In genomic region chr15:99921086-99921485, GRCh38 we compare ENCODE assay signal across 28 cellular contexts.
"Had no signal": no experiment of that assay in that cellular context is flagged by ENCODE, and none has a peak within 500 bp of the region (broad histone marks: within the 10 kb centered on the region; RNA-seq: fewer than 3 reads in every experiment).

No MANE protein-coding gene starts in this region.

- DNase-seq: activated CD4-positive, alpha-beta T cell treated with anti-CD3 and anti-CD28 coated beads for 36 hours; activated CD4-positive, alpha-beta T cell treated with anti-CD3 and anti-CD28 coated beads, Interleukin-2, amount 10 ng/mL, durations not matched to agents 7 days and 5 days; activated CD4-positive, alpha-beta T cell treated with anti-CD3 and anti-CD28 coated beads, Interleukin-2, amount 50 U/mL, for 48 hours; activated CD4-positive, CD25-positive, alpha-beta regulatory T cell; activated CD4-positive, CD25-positive, alpha-beta regulatory T cell treated with anti-CD3 and anti-CD28 coated beads, Interleukin-2, amount 50 U/mL, for 72 hours; activated CD8-positive, alpha-beta memory T cell treated with anti-CD3 and anti-CD28 coated beads for 24 hours; activated CD8-positive, alpha-beta T cell treated with anti-CD3 and anti-CD28 coated beads for 36 hours; activated effector memory CD4-positive, alpha-beta T cell treated with Interleukin-2 at 50 U/mL for 16 hours; activated gamma-delta T cell treated with Interleukin-2 at 50 U/mL for 16 hours; activated naive CD4-positive, alpha-beta T cell treated with Interleukin-2 at 50 U/mL for 16 hours; activated naive CD8-positive, alpha-beta T cell treated with anti-CD3 and anti-CD28 coated beads for 36 hours; activated naive CD8-positive, alpha-beta T cell treated with anti-CD3 and anti-CD28 coated beads, Interleukin-2, amount 50 U/mL, for 24 hours; activated T-cell treated with anti-CD3 and anti-CD28 coated beads, Interleukin-2, amount 50 U/mL, for 4 hours; adrenal gland; amygdala; aorta; central memory CD4-positive, alpha-beta T cell; cerebellar nuclear complex; colonic mucosa; effector CD8-positive, alpha-beta T cell; foreskin fibroblast; head of caudate nucleus; T-helper 2 cell had no signal

- H3K4me1 Mint-ChIP-seq: activated naive CD8-positive, alpha-beta T cell treated with anti-CD3 and anti-CD28 coated beads for 36 hours; activated T-helper 17 cell treated with anti-CD3 and anti-CD28 coated beads, Interleukin-2, amount 50 U/mL, for 72 hours had no signal

- H3K27ac Mint-ChIP-seq: activated CD4-positive, alpha-beta T cell treated with anti-CD3 and anti-CD28 coated beads for 36 hours; activated CD4-positive, alpha-beta T cell treated with anti-CD3 and anti-CD28 coated beads, Interleukin-2, amount 10 ng/mL, durations not matched to agents 7 days and 5 days; activated CD8-positive, alpha-beta T cell treated with anti-CD3 and anti-CD28 coated beads for 36 hours; activated naive CD4-positive, alpha-beta T cell treated with anti-CD3 and anti-CD28 coated beads, Interleukin-2, amount 50 U/mL, for 24 hours; activated naive CD8-positive, alpha-beta T cell treated with anti-CD3 and anti-CD28 coated beads for 36 hours; activated naive CD8-positive, alpha-beta T cell treated with anti-CD3 and anti-CD28 coated beads, Interleukin-2, amount 50 U/mL, for 24 hours; activated T-helper 17 cell treated with anti-CD3 and anti-CD28 coated beads, Interleukin-2, amount 50 U/mL, for 72 hours; brain had no signal

- ATAC-seq: activated CD4-positive, alpha-beta T cell treated with anti-CD3 and anti-CD28 coated beads for 36 hours; activated CD8-positive, alpha-beta T cell treated with anti-CD3 and anti-CD28 coated beads for 36 hours; activated naive CD8-positive, alpha-beta T cell treated with anti-CD3 and anti-CD28 coated beads, Interleukin-2, amount 50 U/mL, for 24 hours; activated T-cell treated with anti-CD3 and anti-CD28 coated beads, Interleukin-2, amount 50 U/mL, for 4 hours; activated T-helper 17 cell treated with anti-CD3 and anti-CD28 coated beads, Interleukin-2, amount 50 U/mL, for 72 hours had no signal

- H3K4me3 Mint-ChIP-seq: activated CD4-positive, alpha-beta T cell treated with anti-CD3 and anti-CD28 coated beads for 36 hours; activated CD4-positive, alpha-beta T cell treated with anti-CD3 and anti-CD28 coated beads, Interleukin-2, amount 10 ng/mL, durations not matched to agents 7 days and 5 days; activated CD8-positive, alpha-beta T cell treated with anti-CD3 and anti-CD28 coated beads for 36 hours; activated naive CD4-positive, alpha-beta T cell treated with anti-CD3 and anti-CD28 coated beads, Interleukin-2, amount 50 U/mL, for 24 hours; activated naive CD8-positive, alpha-beta T cell treated with anti-CD3 and anti-CD28 coated beads for 36 hours; activated naive CD8-positive, alpha-beta T cell treated with anti-CD3 and anti-CD28 coated beads, Interleukin-2, amount 50 U/mL, for 24 hours; activated T-cell treated with anti-CD3 and anti-CD28 coated beads, Interleukin-2, amount 50 U/mL, for 4 hours; activated T-helper 17 cell treated with anti-CD3 and anti-CD28 coated beads, Interleukin-2, amount 50 U/mL, for 72 hours had no signal

- H3K36me3 Mint-ChIP-seq: activated naive CD4-positive, alpha-beta T cell treated with anti-CD3 and anti-CD28 coated beads, Interleukin-2, amount 50 U/mL, for 24 hours; activated naive CD8-positive, alpha-beta T cell treated with anti-CD3 and anti-CD28 coated beads for 36 hours; brain had no signal

- H3K9me3 Mint-ChIP-seq: activated CD4-positive, alpha-beta T cell treated with anti-CD3 and anti-CD28 coated beads, Interleukin-2, amount 10 ng/mL, durations not matched to agents 7 days and 5 days; activated CD8-positive, alpha-beta T cell treated with anti-CD3 and anti-CD28 coated beads for 36 hours; activated naive CD4-positive, alpha-beta T cell treated with anti-CD3 and anti-CD28 coated beads, Interleukin-2, amount 50 U/mL, for 24 hours; activated naive CD8-positive, alpha-beta T cell treated with anti-CD3 and anti-CD28 coated beads for 36 hours; activated naive CD8-positive, alpha-beta T cell treated with anti-CD3 and anti-CD28 coated beads, Interleukin-2, amount 50 U/mL, for 24 hours; activated T-cell treated with anti-CD3 and anti-CD28 coated beads, Interleukin-2, amount 50 U/mL, for 4 hours; activated T-helper 17 cell treated with anti-CD3 and anti-CD28 coated beads, Interleukin-2, amount 50 U/mL, for 72 hours; brain had no signal

- H3K4me3 ChIP-seq: adrenal gland, breast epithelium, cardiac muscle cell, colonic mucosa had no signal
